In the genomic region with DNA sequence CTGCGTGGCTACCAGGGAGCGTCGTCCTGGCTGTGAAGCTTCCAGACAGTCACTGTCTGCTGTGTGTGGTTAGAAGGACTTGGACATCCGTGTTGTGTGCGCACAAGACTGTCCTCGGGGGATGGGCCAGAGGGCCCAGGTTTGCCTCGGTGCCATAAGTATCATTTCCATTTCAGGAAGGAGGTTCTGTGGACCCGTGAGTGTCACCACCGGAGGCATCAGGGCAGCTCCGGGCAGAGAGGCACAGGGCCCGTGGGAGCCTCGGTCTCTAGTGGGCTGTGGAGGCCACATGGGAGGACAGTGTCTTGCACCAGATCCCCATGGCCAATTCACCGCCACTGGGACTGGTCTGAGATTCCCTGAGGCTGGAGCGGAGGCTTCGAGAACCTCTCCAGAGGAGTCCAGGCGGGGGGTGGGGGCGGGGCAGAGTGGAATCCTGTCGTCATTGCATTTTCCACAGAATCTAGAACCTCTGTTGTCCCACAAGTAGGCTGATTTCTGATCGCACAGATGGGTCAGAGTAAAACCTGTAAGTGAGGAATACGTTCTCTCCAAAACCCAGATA, we compare ENCODE assay signal across 25 cellular contexts. TPM values are rescaled to one million over a fixed set of nuclear protein-coding genes. Genes with fewer than 3 reads are reported as not detected.
"Had no signal": no experiment of that assay in that cellular context is flagged by ENCODE, and none has a peak within 500 bp of the region (broad histone marks: within the 10 kb centered on the region; RNA-seq: fewer than 3 reads in every experiment).

No MANE protein-coding gene starts in this region.

- H3K4me1 ChIP-seq: SJSA1 had no signal

- H3K4me3 Mint-ChIP-seq: T-cell had no signal

- H3K27me3 ChIP-seq: SJSA1 had no signal

- H3K36me3 ChIP-seq: SJSA1 had no signal

- H3K27ac Mint-ChIP-seq: T-cell had no signal

- H3K9me3 Mint-ChIP-seq: IgD-negative memory B cell, T-cell had no signal

- ATAC-seq: Panc1, PC-3, T-cell had no signal

- H3K27ac ChIP-seq: SJSA1, SK-N-MC had no signal

- DNase-seq: KBM-7, MV-4-11, NCI-H1048, NCI-H1105, NCI-H1417, NCI-H1436 treated with DMSO at 0.1 percent for 48 hours, NCI-H1694, NCI-H187 treated with DMSO at 0.1 percent for 48 hours, NCI-H2029 treated with DMSO at 0.1 percent for 48 hours, NCI-H2171 treated with DMSO at 0.1 percent for 48 hours, NCI-H2227 treated with DMSO at 0.1 percent for 48 hours, NCI-H524, NCI-H526 treated with DMSO at 0.1 percent for 48 hours, NCI-H748 treated with DMSO at 0.1 percent for 48 hours, PC-3, Right ventricle myocardium superior, SIG-M5, SW 1271, T-cell had no signal

- H3K9me3 ChIP-seq: SJSA1 had no signal

- H3K4me3 ChIP-seq: SJSA1, SK-N-MC had no signal

- H3K27me3 Mint-ChIP-seq: IgD-negative memory B cell, T-cell had no signal

RNA-seq across cellular contexts. Expression of gene ZNF57, which starts 6.0 kb away (rescaled TPM):
- total RNA-seq: HT1080 had no signal

RNA-seq across cellular contexts. Expression of gene ZNF77, which starts 38.1 kb away (rescaled TPM):
- total RNA-seq: HT1080 had no signal

RNA-seq across cellular contexts. Expression of gene ZNF556, which starts 39.6 kb away (rescaled TPM):
- total RNA-seq: MCF 10A, Right ventricle myocardium superior, T-cell had no signal
- polyA plus RNA-seq: IgD-negative memory B cell had no signal
